Comparison of ENCODE assay signal across 24 cellular contexts in the genomic region with DNA sequence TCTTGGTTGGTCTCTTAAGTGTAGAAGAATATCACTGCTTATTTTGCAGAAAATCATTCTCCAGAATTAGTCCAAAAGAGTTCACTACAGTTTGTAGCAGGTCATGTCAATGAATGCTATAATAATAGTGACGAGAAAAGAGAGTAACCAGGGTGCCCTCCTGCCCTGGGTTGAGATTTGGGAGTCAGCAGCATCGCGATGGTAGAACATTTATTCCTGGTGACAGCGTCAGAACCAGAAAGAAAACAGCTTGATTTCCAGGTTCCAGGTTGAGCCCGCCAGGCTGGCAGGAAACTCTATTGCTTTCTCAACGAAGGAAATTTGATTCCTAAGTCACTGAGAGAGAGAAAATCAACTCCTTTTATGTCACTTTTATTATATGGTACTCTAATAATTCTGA.
"Had no signal": no experiment of that assay in that cellular context is flagged by ENCODE, and none has a peak within 500 bp of the region (broad histone marks: within the 10 kb centered on the region; RNA-seq: fewer than 3 reads in every experiment).

No MANE protein-coding gene starts in this region.

- DNase-seq: activated CD4-positive, alpha-beta T cell treated with anti-CD3 and anti-CD28 coated beads for 1 hour; activated CD4-positive, alpha-beta T cell treated with anti-CD3 and anti-CD28 coated beads, Interleukin-2, amount 50 U/mL, for 1 hour; activated CD8-positive, alpha-beta T cell treated with anti-CD3 and anti-CD28 coated beads, Interleukin-2, amount 10 ng/mL, durations not matched to agents 7 days and 5 days; activated gamma-delta T cell treated with Interleukin-2 at 50 U/mL for 16 hours; anterior cingulate cortex; body of pancreas; colonic mucosa; dorsolateral prefrontal cortex; head of caudate nucleus; mammary epithelial cell; midbrain; natural killer cell; pancreas; right lobe of liver; stimulated activated CD4-positive, alpha-beta T cell treated with anti-CD3 and anti-CD28 coated beads, Interleukin-15, amount 100 ng/mL, for 24 hours; stimulated activated CD8-positive, alpha-beta memory T cell treated with anti-CD3 and anti-CD28 coated beads, Interleukin-4, amount 100 ng/mL, for 48 hours; stimulated activated naive B cell treated with anti-CD40 and anti-IgM and Interleukin-4, amounts not matched to agents 10 μg/mL and 1 μg/mL and 100 μg/mL, for 72 hours; T-helper 9 cell had no signal

- H3K36me3 Mint-ChIP-seq: activated naive CD4-positive, alpha-beta T cell treated with anti-CD3 and anti-CD28 coated beads, Interleukin-2, amount 50 U/mL, for 24 hours; natural killer cell; stimulated activated naive B cell treated with anti-CD40 and anti-IgM and Interleukin-4, amounts not matched to agents 10 μg/mL and 1 μg/mL and 100 μg/mL, for 72 hours had no signal

- H3K27ac ChIP-seq: colonic mucosa, esophagus muscularis mucosa, right lobe of liver, upper lobe of left lung had no signal

- H3K36me3 ChIP-seq: colonic mucosa, esophagus muscularis mucosa, pancreas, right lobe of liver, upper lobe of left lung had no signal

- H3K4me3 Mint-ChIP-seq: activated CD8-positive, alpha-beta T cell treated with anti-CD3 and anti-CD28 coated beads, Interleukin-2, amount 10 ng/mL, durations not matched to agents 7 days and 5 days; activated naive CD4-positive, alpha-beta T cell treated with anti-CD3 and anti-CD28 coated beads, Interleukin-2, amount 50 U/mL, for 24 hours; central memory CD8-positive, alpha-beta T cell; natural killer cell; stimulated activated naive B cell treated with anti-CD40 and anti-IgM and Interleukin-4, amounts not matched to agents 10 μg/mL and 1 μg/mL and 100 μg/mL, for 72 hours had no signal

- H3K4me1 ChIP-seq: colonic mucosa, pancreas, right lobe of liver had no signal

- H3K27ac Mint-ChIP-seq: activated CD8-positive, alpha-beta T cell treated with anti-CD3 and anti-CD28 coated beads, Interleukin-2, amount 10 ng/mL, durations not matched to agents 7 days and 5 days; activated naive CD4-positive, alpha-beta T cell treated with anti-CD3 and anti-CD28 coated beads, Interleukin-2, amount 50 U/mL, for 24 hours; natural killer cell; stimulated activated naive B cell treated with anti-CD40 and anti-IgM and Interleukin-4, amounts not matched to agents 10 μg/mL and 1 μg/mL and 100 μg/mL, for 72 hours had no signal

- ATAC-seq: activated CD8-positive, alpha-beta T cell treated with anti-CD3 and anti-CD28 coated beads, Interleukin-2, amount 10 ng/mL, durations not matched to agents 7 days and 5 days; body of pancreas; left lobe of liver; natural killer cell; right lobe of liver; stimulated activated naive B cell treated with anti-CD40 and anti-IgM and Interleukin-4, amounts not matched to agents 10 μg/mL and 1 μg/mL and 100 μg/mL, for 72 hours had no signal

- H3K9me3 Mint-ChIP-seq: activated naive CD4-positive, alpha-beta T cell treated with anti-CD3 and anti-CD28 coated beads, Interleukin-2, amount 50 U/mL, for 24 hours; central memory CD8-positive, alpha-beta T cell; natural killer cell; stimulated activated naive B cell treated with anti-CD40 and anti-IgM and Interleukin-4, amounts not matched to agents 10 μg/mL and 1 μg/mL and 100 μg/mL, for 72 hours had no signal

- H3K27me3 ChIP-seq: body of pancreas, colonic mucosa, esophagus muscularis mucosa, pancreas, right lobe of liver, upper lobe of left lung had no signal

- H3K4me3 ChIP-seq: body of pancreas, colonic mucosa, dorsolateral prefrontal cortex, esophagus muscularis mucosa, pancreas, right lobe of liver, smooth muscle cell, upper lobe of left lung had no signal

- H3K9me3 ChIP-seq: body of pancreas, colonic mucosa, esophagus muscularis mucosa, pancreas, right lobe of liver, upper lobe of left lung had no signal

- H3K4me1 Mint-ChIP-seq: activated naive CD4-positive, alpha-beta T cell treated with anti-CD3 and anti-CD28 coated beads, Interleukin-2, amount 50 U/mL, for 24 hours; central memory CD8-positive, alpha-beta T cell; natural killer cell; stimulated activated naive B cell treated with anti-CD40 and anti-IgM and Interleukin-4, amounts not matched to agents 10 μg/mL and 1 μg/mL and 100 μg/mL, for 72 hours had no signal
